1 cellular context compared by ENCODE assay signal in genomic region chr9:35730486-35730854, GRCh38.
TF ChIP-seq lines count a peak whose summit lies in the region.

No MANE protein-coding gene starts in this region.

TF ChIP-seq in SK-N-SH treated with all-trans-retinoic acid at 6 μM for 48 hours, 23 proteins besides CTCF, POLR2A, EP300 and RAD21 (continued from another document):
- TF ChIP-seq POU6F1 (CRISPR knock-in tag; IDR thresholded peaks at IDR 0.05; ENCODE audit: borderline replicate concordance, low read depth) (no peak), CSDC2 (CRISPR knock-in tag; IDR thresholded peaks at IDR 0.05) (no peak), ZC3H10 (CRISPR knock-in tag; IDR thresholded peaks at IDR 0.05) (no peak), TOX (CRISPR knock-in tag; IDR thresholded peaks at IDR 0.05; ENCODE audit: borderline replicate concordance) (no peak), ISL1 (CRISPR knock-in tag; IDR thresholded peaks at IDR 0.05) (no peak), ARNTL (CRISPR knock-in tag; IDR thresholded peaks at IDR 0.05; ENCODE audit: borderline replicate concordance, low read depth) (no peak)
